In the genomic region with DNA sequence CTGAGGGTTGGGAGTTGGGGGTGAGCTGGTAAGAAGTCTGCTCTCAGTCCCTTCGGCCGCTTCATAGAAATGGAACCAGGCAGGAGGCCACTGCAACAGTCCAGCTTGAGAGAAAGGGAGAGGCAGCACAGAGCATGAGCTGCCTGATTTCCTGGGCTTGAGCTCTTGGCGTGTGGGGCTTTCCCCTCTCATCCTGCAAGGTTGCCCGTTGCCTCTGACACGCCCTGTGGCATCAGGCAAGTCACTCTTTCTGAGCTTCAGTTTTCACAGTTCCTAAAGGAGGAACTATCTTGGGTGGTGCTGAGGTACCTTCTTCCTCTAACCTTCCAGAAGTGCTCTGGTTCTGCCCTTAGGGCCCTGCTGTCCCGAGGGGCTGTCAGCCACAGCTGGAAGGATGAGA, we compare ENCODE assay signal across 8 cellular contexts. TPM values are rescaled to one million over a fixed set of nuclear protein-coding genes. Genes with fewer than 3 reads are reported as not detected.
A peak's percentile ranks its signal among the peaks of the same experiment; 100 is the strongest.
DNase-seq lines count a peak whose midpoint lies in the region; ATAC-seq and TF ChIP-seq lines count a peak whose summit lies in the region.

No MANE protein-coding gene starts in this region.

- CTCF ChIA-PET in activated CD8-positive, alpha-beta memory T cell treated with anti-CD3 and anti-CD28 coated beads, Interleukin-2, amount 10 ng/mL, durations not matched to agents 7 days and 5 days (lab: Charles Lee): interaction anchor here (0.8 to 1.0 kb wide), 2 partner anchors 8 to 19 kb away, joined by 3 to 4 read pairs; no protein-coding TSS in a partner anchor

- no peak overlapping the region for H3K27ac Mint-ChIP-seq in activated CD8-positive, alpha-beta memory T cell treated with anti-CD3 and anti-CD28 coated beads, Interleukin-2, amount 10 ng/mL, durations not matched to agents 7 days and 5 days

- no peaks in the 10 kb centered on the region for H3K36me3 Mint-ChIP-seq in activated CD8-positive, alpha-beta memory T cell treated with anti-CD3 and anti-CD28 coated beads, Interleukin-2, amount 10 ng/mL, durations not matched to agents 7 days and 5 days

- TF ChIP-seq POLR2A in tibial nerve (IDR thresholded peaks at IDR 0.05): no peak

- peaks cover 17% of the 10 kb centered on the region for H3K4me1 Mint-ChIP-seq in activated CD8-positive, alpha-beta memory T cell treated with anti-CD3 and anti-CD28 coated beads, Interleukin-2, amount 10 ng/mL, durations not matched to agents 7 days and 5 days

- H3K27ac ChIP-seq in skin epidermis (peak overlapping the region in 18 of 21 experiments; percentile 14 to 81 (median 67)), tibial nerve (no peak overlapping the region)

- H3K4me1 ChIP-seq in adipocyte (ENCODE audit: control insufficient read depth, insufficient read depth, low read length) (peaks cover 43% of the 10 kb centered on the region), tibial nerve (peaks cover 0 to 14% (median 5%) of the 10 kb centered on the region in 4 donors)

- no peaks in the 10 kb centered on the region for H3K9me3 ChIP-seq in adipocyte (ENCODE audit: control insufficient read depth, low read length)
- no peaks in the 10 kb centered on the region for H3K9me3 ChIP-seq in tibial nerve

- peaks cover 21% of the 10 kb centered on the region for H3K27me3 Mint-ChIP-seq in activated CD8-positive, alpha-beta memory T cell treated with anti-CD3 and anti-CD28 coated beads, Interleukin-2, amount 10 ng/mL, durations not matched to agents 7 days and 5 days

- peak overlapping the region; percentile 29 for H3K9ac ChIP-seq in adipocyte (ENCODE audit: low read length)

- TF ChIP-seq CTCF in tibial nerve (IDR thresholded peaks at IDR 0.05): no peak

- peak; percentile 45 for ATAC-seq in activated CD8-positive, alpha-beta memory T cell treated with anti-CD3 and anti-CD28 coated beads, Interleukin-2, amount 10 ng/mL, durations not matched to agents 7 days and 5 days
- ATAC-seq in GM19452 (IDR thresholded peaks at IDR 0.05; ENCODE audit: unreplicated experiment): no peak

- H3K4me3 Mint-ChIP-seq in activated CD8-positive, alpha-beta memory T cell treated with anti-CD3 and anti-CD28 coated beads, Interleukin-2, amount 10 ng/mL, durations not matched to agents 7 days and 5 days: no peak overlapping the region

- no peak for DNase-seq in activated CD8-positive, alpha-beta memory T cell treated with anti-CD3 and anti-CD28 coated beads, Interleukin-2, amount 10 ng/mL, durations not matched to agents 7 days and 5 days
- DNase-seq in activated CD8-positive, alpha-beta memory T cell treated with anti-CD3 and anti-CD28 coated beads, Interleukin-2, amount 50 U/mL, for 4 hours: no peak
- DNase-seq in M059J (ENCODE audit: low read depth): peak; percentile 69
- no peak for DNase-seq in adipocyte (ENCODE audit: low read depth)
- DNase-seq in EL: no peak
- no peak for DNase-seq in tibial nerve (ENCODE audit: low spot score in 2 of 2)

- no peaks in the 10 kb centered on the region for H3K9me3 Mint-ChIP-seq in activated CD8-positive, alpha-beta memory T cell treated with anti-CD3 and anti-CD28 coated beads, Interleukin-2, amount 10 ng/mL, durations not matched to agents 7 days and 5 days (ENCODE audit: low read depth)

- H3K4me3 ChIP-seq in adipocyte (ENCODE audit: low read length) (no peak overlapping the region), skin epidermis (no peak overlapping the region), tibial nerve (no peak overlapping the region)

- 59 to 67% methylated on average over 6 of the region's 6 CpGs for WGBS in tibial nerve, 2 donors

- H3K27me3 ChIP-seq in adipocyte (replicated peaks; ENCODE audit: control insufficient read depth, insufficient read depth, low read length) (no peaks in the 10 kb centered on the region), tibial nerve (no peaks in the 10 kb centered on the region)

- TF ChIP-seq EP300 in tibial nerve (IDR thresholded peaks at IDR 0.05): no peak

- H3K36me3 ChIP-seq in adipocyte (ENCODE audit: control insufficient read depth, insufficient read depth, low read length, severe bottlenecking) (peaks cover 19% of the 10 kb centered on the region), tibial nerve (peaks cover 0 to 11% (median 0%) of the 10 kb centered on the region in 3 donors)

RNA-seq across cellular contexts. Expression of a gene that starts 4.9 kb away (rescaled TPM):
- not detected for total RNA-seq in activated CD8-positive, alpha-beta memory T cell treated with anti-CD3 and anti-CD28 coated beads, Interleukin-2, amount 10 ng/mL, durations not matched to agents 7 days and 5 days
- 0.15 and 0.62 TPM in 2 replicates for total RNA-seq in M059J (2014; rRNA removed; shearing (Covaris generic))
- total RNA-seq in tibial nerve: 1 to 10 TPM in 1 of 4 donors, not detected in 3; 1.5 TPM

RNA-seq across cellular contexts. Expression of a gene that starts 30.0 kb away (rescaled TPM):
- 1 to 10 TPM; 3.1 to 5.1 TPM for total RNA-seq in activated CD8-positive, alpha-beta memory T cell treated with anti-CD3 and anti-CD28 coated beads, Interleukin-2, amount 10 ng/mL, durations not matched to agents 7 days and 5 days
- total RNA-seq in M059J (2014; rRNA removed; shearing (Covaris generic)): 2.1 and 2.4 TPM in 2 replicates
- total RNA-seq in tibial nerve: 10 to 100 TPM in 1 of 4 donors, 1 to 10 TPM in 3; 3.5 to 10.5 (median 6.2) TPM

RNA-seq across cellular contexts. Expression of a gene that starts 33.6 kb away (rescaled TPM):
- total RNA-seq in activated CD8-positive, alpha-beta memory T cell treated with anti-CD3 and anti-CD28 coated beads, Interleukin-2, amount 10 ng/mL, durations not matched to agents 7 days and 5 days: under 1 TPM; 0.68 to 0.76 TPM
- total RNA-seq in M059J (2014; rRNA removed; shearing (Covaris generic)): 0.05 and 0.12 TPM in 2 replicates
- 10 to 100 TPM; 47.2 to 79.2 (median 72.1) TPM for total RNA-seq in tibial nerve

Comparison
In these comparisons a context has a peak if more than half of its experiments do, and no peak if none do; other contexts are left out.
1. H3K27ac ChIP-seq: peak in skin epidermis (18 of 21); none in tibial nerve (0 of 4).
2. RNA of a gene that starts 33.6 kb away (total RNA-seq): 47.2 to 79.2 TPM in tibial nerve; 0.68 to 0.76 TPM in activated CD8-positive, alpha-beta memory T cell treated with anti-CD3 and anti-CD28 coated beads, Interleukin-2, amount 10 ng/mL, durations not matched to agents 7 days and 5 days and 0.05 to 0.12 TPM in M059J; every median in the first group is over 10 times any median in the second.